In genomic region chr20:6469695-6470094, GRCh38 we compare ENCODE assay signal across 22 cellular contexts.
"Had no signal": no experiment of that assay in that cellular context is flagged by ENCODE, and none has a peak within 500 bp of the region (broad histone marks: within the 10 kb centered on the region; RNA-seq: fewer than 3 reads in every experiment).

No MANE protein-coding gene starts in this region.

- FAIRE-seq: frontal cortex, kidney, small intestine had no signal

- H3K4me1 ChIP-seq: left lung, pancreas, right lobe of liver, thyroid gland, vagina had no signal

- ATAC-seq: left lung; mucosa of descending colon; natural killer cell treated with Interleukin-12 subunit alpha and Interleukin-12 subunit beta and Interleukin-15 and Interleukin-18, amount 100 ng/mL, for 72 hours; pancreas; right lobe of liver; stimulated activated naive CD8-positive, alpha-beta T cell treated with anti-CD3 and anti-CD28 coated beads, Interleukin-15, amount 100 ng/mL, for 72 hours had no signal

- H3K27ac ChIP-seq: dorsolateral prefrontal cortex, left lung, neutrophil, pancreas, right lobe of liver, thyroid gland, vagina had no signal

- H3K36me3 ChIP-seq: left lung, neutrophil, pancreas, right lobe of liver, thyroid gland, vagina had no signal

- H3K9me3 ChIP-seq: left lung, mucosa of descending colon, neutrophil, pancreas, right lobe of liver, thyroid gland, vagina had no signal

- DNase-seq: dorsolateral prefrontal cortex; effector CD8-positive, alpha-beta T cell; endodermal cell; head of caudate nucleus; kidney; left lung; mucosa of descending colon; naive B cell; pancreas; retina; right lobe of liver; small intestine; stimulated activated CD4-positive, alpha-beta T cell treated with anti-CD3 and anti-CD28 coated beads, Interleukin-15, amount 100 ng/mL, for 24 hours; stimulated activated CD4-positive, alpha-beta T cell treated with anti-CD3 and anti-CD28 coated beads, Interleukin-2, amount 100 ng/mL, for 48 hours; stimulated activated naive CD4-positive, alpha-beta T cell; stimulated activated naive CD8-positive, alpha-beta T cell treated with anti-CD3 and anti-CD28 coated beads, Interleukin-15, amount 100 ng/mL, for 72 hours; thyroid gland; trophoblast cell had no signal

- H3K4me3 ChIP-seq: dorsolateral prefrontal cortex, left lung, mucosa of descending colon, pancreas, right lobe of liver, thyroid gland, vagina had no signal

- H3K27me3 ChIP-seq: dorsolateral prefrontal cortex, left lung, neutrophil, pancreas, right lobe of liver, thyroid gland, vagina had no signal
